8 cellular contexts compared by ENCODE assay signal in genomic region chr16:55499951-55500350, GRCh38. TPM values are rescaled to one million over a fixed set of nuclear protein-coding genes. Genes with fewer than 3 reads are reported as not detected.
A peak's percentile ranks its signal among the peaks of the same experiment; 100 is the strongest.
DNase-seq lines count a peak whose midpoint lies in the region; ATAC-seq and TF ChIP-seq lines count a peak whose summit lies in the region.

No MANE protein-coding gene starts in this region.

- peaks cover 89% of the 10 kb centered on the region for H3K4me1 Mint-ChIP-seq in HFFc6 (ENCODE audit: low read depth)
- H3K4me1 Mint-ChIP-seq in activated T-cell treated with anti-CD3 and anti-CD28 coated beads, Interleukin-2, amount 50 U/mL, for 72 hours (ENCODE audit: low read depth): peaks cover 18% of the 10 kb centered on the region

- H3K9me3 ChIP-seq in A673 (ENCODE audit: low read depth, low read length, poor library complexity, severe bottlenecking): no peaks in the 10 kb centered on the region

- CTCF ChIA-PET in A673 (lab: Charles Lee): interaction anchor here (0.6 kb wide), 1 partner anchor 28 kb away, joined by 3 read pairs; no protein-coding TSS in a partner anchor

- no peaks in the 10 kb centered on the region for H3K36me3 ChIP-seq in A673 (ENCODE audit: insufficient read depth, low read length, poor library complexity, severe bottlenecking)

- peak overlapping the region; percentile 95 for H3K27ac Mint-ChIP-seq in HFFc6
- H3K27ac Mint-ChIP-seq in activated T-cell treated with anti-CD3 and anti-CD28 coated beads, Interleukin-2, amount 50 U/mL, for 72 hours: no peak overlapping the region

- intact Hi-C loops in A673 (cut with micrococcal nuclease; ENCODE audit: unreplicated experiment): no loop called here

- peaks cover 38% of the 10 kb centered on the region for H3K4me1 ChIP-seq in A673 (ENCODE audit: insufficient read depth, low read length, poor library complexity, severe bottlenecking)

- no TSS peak for BruUV-seq in A673 (replicated peaks; lab: Mats Ljungman, UMichigan)

- H3K27me3 ChIP-seq in A673 (replicated peaks; ENCODE audit: insufficient read depth, low read depth, low read length, poor library complexity): no peaks in the 10 kb centered on the region

- H3K4me3 ChIP-seq in A673 (ENCODE audit: low read depth, low read length, poor library complexity, severe bottlenecking): no peak overlapping the region

- H3K9me3 Mint-ChIP-seq in HFFc6: no peaks in the 10 kb centered on the region
- H3K9me3 Mint-ChIP-seq in activated T-cell treated with anti-CD3 and anti-CD28 coated beads, Interleukin-2, amount 50 U/mL, for 72 hours: no peaks in the 10 kb centered on the region

- POLR2A ChIA-PET in A673 (lab: Charles Lee; ENCODE audit: low non-redundant PET): no interaction called here

- peak; percentile 92 to 93 for ATAC-seq in activated T-cell treated with anti-CD3 and anti-CD28 coated beads, Interleukin-2, amount 50 U/mL, for 72 hours (replicated peaks in 1 of 2)
- ATAC-seq in esophagus mucosa: no peak

- H3K4me3 Mint-ChIP-seq in HFFc6: peak overlapping the region; percentile 55
- peak overlapping the region; percentile 3 to 37 for H3K4me3 Mint-ChIP-seq in activated T-cell treated with anti-CD3 and anti-CD28 coated beads, Interleukin-2, amount 50 U/mL, for 72 hours

- TF ChIP-seq CTCF in A673 (conservative IDR thresholded peaks at IDR 0.05; ENCODE audit: low read depth, low read length) (no peak), HFFc6 (IDR thresholded peaks at IDR 0.05) (no peak; the same call in 1 of the 2 replicates)

- DNase-seq in A673 (ENCODE audit: low spot score) (peak; percentile 75), HFFc6 (peak; percentile 99), kidney glomerular epithelial cell (lab: John Stamatoyannopoulos, UW) (peak; percentile 97), NCI-H187 (lab: John Stamatoyannopoulos, UW) (no peak), DMS53 (lab: John Stamatoyannopoulos, UW) (no peak), NCI-H128 (lab: John Stamatoyannopoulos, UW; ENCODE audit: unreplicated experiment) (no peak)
- peak; percentile 39 to 57 for DNase-seq in activated T-cell treated with anti-CD3 and anti-CD28 coated beads, Interleukin-2, amount 50 U/mL, for 72 hours

- peaks cover 3% of the 10 kb centered on the region for H3K27me3 Mint-ChIP-seq in HFFc6 (ENCODE audit: insufficient read depth)
- H3K27me3 Mint-ChIP-seq in activated T-cell treated with anti-CD3 and anti-CD28 coated beads, Interleukin-2, amount 50 U/mL, for 72 hours (ENCODE audit: low read depth): peaks cover 14% of the 10 kb centered on the region

- peaks cover 45% of the 10 kb centered on the region for H3K36me3 Mint-ChIP-seq in HFFc6 (ENCODE audit: low read depth)
- no peaks in the 10 kb centered on the region for H3K36me3 Mint-ChIP-seq in activated T-cell treated with anti-CD3 and anti-CD28 coated beads, Interleukin-2, amount 50 U/mL, for 72 hours (ENCODE audit: insufficient read depth in 2 of 2)

- peak overlapping the region; percentile 32 for H3K27ac ChIP-seq in A673 (ENCODE audit: low read depth, low read length, poor library complexity, severe bottlenecking)

RNA-seq across cellular contexts. Expression of gene LPCAT2, which starts 8.9 kb away (rescaled TPM):
- 8.2 and 11.6 TPM in 2 replicates for total RNA-seq in A673 (2021)
- 10 to 100 TPM; 22.3 to 36.1 (median 27.5) TPM for total RNA-seq in HFFc6 (2021; fragmentation: NEBNext Ultra II Directional; extraction: Animal tissue kit (Norgen Biotek cat#: 25700))
- total RNA-seq in activated T-cell treated with anti-CD3 and anti-CD28 coated beads, Interleukin-2, amount 50 U/mL, for 72 hours: 1 to 10 TPM; 1.5 to 2.0 TPM
- total RNA-seq in esophagus mucosa: 9.8 TPM

RNA-seq across cellular contexts. Expression of gene MMP2, which starts 21.0 kb away (rescaled TPM):
- 36.2 and 48.3 TPM in 2 replicates for total RNA-seq in A673 (2021)
- total RNA-seq in HFFc6 (2021; fragmentation: NEBNext Ultra II Directional; extraction: Animal tissue kit (Norgen Biotek cat#: 25700)): 100 to 1,000 TPM; 446 to 563 (median 511) TPM
- total RNA-seq in activated T-cell treated with anti-CD3 and anti-CD28 coated beads, Interleukin-2, amount 50 U/mL, for 72 hours: not detected
- 18.5 TPM for total RNA-seq in esophagus mucosa

Comparison
In these comparisons a context has a peak if more than half of its experiments do, and no peak if none do; other contexts are left out.
1. DNase-seq: peak in A673 (single experiment), HFFc6 (single experiment), activated T-cell treated with anti-CD3 and anti-CD28 coated beads, Interleukin-2, amount 50 U/mL, for 72 hours (2 of 2) and kidney glomerular epithelial cell (single experiment); none in NCI-H187 (0 of 2), DMS53 (single experiment) and NCI-H128 (single experiment).
2. RNA of gene MMP2, which starts 21.0 kb away (total RNA-seq): 446 to 563 TPM in HFFc6, 36.2 to 48.3 TPM in A673 and 18.5 TPM in esophagus mucosa (single experiment); not detected in activated T-cell treated with anti-CD3 and anti-CD28 coated beads, Interleukin-2, amount 50 U/mL, for 72 hours; every median in the first group is over 10 times any median in the second.